In the genomic region with DNA sequence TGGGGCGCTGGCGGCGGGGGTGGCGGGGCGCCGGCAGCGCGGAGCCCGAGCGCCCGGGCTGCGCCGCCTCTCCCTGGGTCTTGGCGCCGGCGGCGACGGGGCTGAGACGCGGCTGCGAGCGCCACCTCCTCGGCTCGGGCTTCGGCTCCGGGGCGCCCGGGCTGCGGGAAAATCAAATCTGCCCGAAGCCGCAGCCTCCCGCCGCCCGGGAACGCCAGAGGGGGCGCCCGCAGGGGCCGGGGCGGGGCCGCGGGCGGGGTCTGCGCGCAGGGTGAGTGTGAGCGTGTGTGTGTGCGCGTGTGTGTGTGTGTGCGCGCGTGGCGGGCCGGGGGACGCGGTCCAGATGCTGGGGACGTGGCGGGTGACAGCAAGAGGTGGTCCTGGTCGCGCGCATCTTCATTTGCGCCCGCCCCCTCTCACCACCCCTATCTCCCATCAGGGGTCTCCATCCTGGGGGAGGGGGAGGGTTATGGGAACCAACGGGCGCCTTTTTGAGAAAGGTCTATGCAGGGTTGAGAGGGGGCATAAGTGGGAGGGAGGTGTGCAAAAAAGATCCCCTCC, we compare ENCODE assay signal across 9 cellular contexts. TPM values are rescaled to one million over a fixed set of nuclear protein-coding genes. Genes with fewer than 3 reads are reported as not detected.
A peak's percentile ranks its signal among the peaks of the same experiment; 100 is the strongest.
DNase-seq lines count a peak whose midpoint lies in the region; ATAC-seq and TF ChIP-seq lines count a peak whose summit lies in the region.
"Had no signal": no experiment of that assay in that cellular context is flagged by ENCODE, and none has a peak within 500 bp of the region (broad histone marks: within the 10 kb centered on the region; RNA-seq: fewer than 3 reads in every experiment).

No MANE protein-coding gene starts in this region.

- peak; percentile 33 for ATAC-seq in esophagus mucosa
- ATAC-seq in upper lobe of left lung (ENCODE audit: low FRiP score in 2 of 2) = peak in 1 of 2 donors; percentile 79
- no peak for ATAC-seq in HG02938 (IDR thresholded peaks at IDR 0.05; ENCODE audit: unreplicated experiment)

- H3K9me3 Mint-ChIP-seq in nephron progenitor cell = no peaks in the 10 kb centered on the region

- peaks cover 50% of the 10 kb centered on the region for H3K4me1 Mint-ChIP-seq in nephron progenitor cell

- no peak overlapping the region for H3K27ac ChIP-seq in upper lobe of left lung
- H3K27ac ChIP-seq: KMS-11 had no signal

- H3K27me3 ChIP-seq in upper lobe of left lung = peaks cover 0 to 19% (median 9%) of the 10 kb centered on the region in 4 donors

- WGBS in upper lobe of left lung, 2 donors = 1 to 2% methylated on average over 19 to 21 of the region's 63 CpGs

- TF ChIP-seq POLR2A in upper lobe of left lung (IDR thresholded peaks at IDR 0.05) = no peak

- no peak for TF ChIP-seq EP300 in upper lobe of left lung (IDR thresholded peaks at IDR 0.05)

- H3K36me3 ChIP-seq in upper lobe of left lung = no peaks in the 10 kb centered on the region

- peak overlapping the region; percentile 79 for H3K4me3 Mint-ChIP-seq in nephron progenitor cell

- H3K4me1 ChIP-seq in upper lobe of left lung = peaks cover 21 to 26% (median 25%) of the 10 kb centered on the region in 4 donors

- H3K27ac Mint-ChIP-seq in nephron progenitor cell = no peak overlapping the region

- DNase-seq in COLO668 (lab: John Stamatoyannopoulos, UW; ENCODE audit: unreplicated experiment) = peak; percentile 13
- no peak for DNase-seq in LNCaP clone FGC (ENCODE audit: low read depth)
- DNase-seq in activated CD8-positive, alpha-beta memory T cell treated with anti-CD3 and anti-CD28 coated beads, Interleukin-2, amount 50 U/mL, for 4 hours = peak; percentile 44
- DNase-seq in nephron progenitor cell = peak; percentile 72
- peak in 1 of 2 donors; percentile 92 for DNase-seq in upper lobe of left lung
- no peak for DNase-seq in G401 (ENCODE audit: low spot score)

- no peaks in the 10 kb centered on the region for H3K9me3 ChIP-seq in upper lobe of left lung

- in situ Hi-C loops in G401 (cut with HindIII; ENCODE audit: low sequenced_read_pairs) = no loop called here

- H3K27me3 Mint-ChIP-seq in nephron progenitor cell (ENCODE audit: low read depth, poor library complexity) = peaks cover 86% of the 10 kb centered on the region

- H3K36me3 Mint-ChIP-seq in nephron progenitor cell (ENCODE audit: low read depth) = no peaks in the 10 kb centered on the region

- TF ChIP-seq CTCF in LNCaP clone FGC (IDR thresholded peaks at IDR 0.05; ENCODE audit: control insufficient read depth, extremely low read depth, insufficient read depth) (peak; percentile 46), nephron progenitor cell (IDR thresholded peaks at IDR 0.05) (no peak), upper lobe of left lung (IDR thresholded peaks at IDR 0.05) (peak in 1 of 6 experiments; percentile 19)

- H3K4me3 ChIP-seq in LNCaP clone FGC (ENCODE audit: low read depth, low read length) (peak overlapping the region; percentile 33), upper lobe of left lung (peak overlapping the region; percentile 18 to 58 (median 52))

RNA-seq across cellular contexts. Expression of a gene that starts 0.7 kb away (rescaled TPM):
- total RNA-seq in esophagus mucosa = 1.00 TPM
- total RNA-seq in upper lobe of left lung = 1 to 10 TPM in 4 of 6 donors, under 1 TPM in 2; 0.89 to 5.4 (median 2.5) TPM
- total RNA-seq in G401 (2014; rRNA removed; shearing (Covaris generic)) = 28.1 and 37.6 TPM in 2 replicates

RNA-seq across cellular contexts. Expression of a gene that starts 34.7 kb away (rescaled TPM):
- 25.5 TPM for total RNA-seq in esophagus mucosa
- total RNA-seq in upper lobe of left lung = 10 to 100 TPM in 3 of 6 donors, 1 to 10 TPM in 3; 2.2 to 21.7 (median 11.9) TPM
- total RNA-seq in G401 (2014; rRNA removed; shearing (Covaris generic)) = 62.5 and 124 TPM in 2 replicates

RNA-seq across cellular contexts. Expression of a gene that starts 45.9 kb away (rescaled TPM):
- total RNA-seq in esophagus mucosa (33.6 TPM), upper lobe of left lung (10 to 100 TPM; 22.0 to 60.8 (median 42.5) TPM)
- 22.5 and 30.1 TPM in 2 replicates for total RNA-seq in G401 (2014; rRNA removed; shearing (Covaris generic))

Comparison
In these comparisons a context has a peak if more than half of its experiments do, and no peak if none do; other contexts are left out.
1. DNase-seq: peak in COLO668 (single experiment), activated CD8-positive, alpha-beta memory T cell treated with anti-CD3 and anti-CD28 coated beads, Interleukin-2, amount 50 U/mL, for 4 hours (single experiment) and nephron progenitor cell (single experiment); none in LNCaP clone FGC (single experiment) and G401 (single experiment).